ENCODE assay signal across 12 cellular contexts in genomic region chr9:99778308-99778707, GRCh38. TPM values are rescaled to one million over a fixed set of nuclear protein-coding genes. Genes with fewer than 3 reads are reported as not detected.
DNase-seq lines count a peak whose midpoint lies in the region; ATAC-seq and TF ChIP-seq lines count a peak whose summit lies in the region.
"Had no signal": no experiment of that assay in that cellular context is flagged by ENCODE, and none has a peak within 500 bp of the region (broad histone marks: within the 10 kb centered on the region; RNA-seq: fewer than 3 reads in every experiment).

No MANE protein-coding gene starts in this region.

- H3K36me3 ChIP-seq in adipocyte (ENCODE audit: control insufficient read depth, insufficient read depth, low read length, severe bottlenecking) (no peaks in the 10 kb centered on the region), mesenchymal stem cell (ENCODE audit: control insufficient read depth in 1 of 2, insufficient read depth in 2 of 2, low read depth in 1 of 2, low read length in 2 of 2) (no peaks in the 10 kb centered on the region), lower lobe of right lung (no peaks in the 10 kb centered on the region)
- no peaks in the 10 kb centered on the region for H3K36me3 ChIP-seq in naive thymus-derived CD4-positive, alpha-beta T cell (ENCODE audit: control insufficient read depth in 2 of 3, insufficient read depth in 3 of 3, low read length in 3 of 3)

- H3K4me1 Mint-ChIP-seq in HFFc6 (ENCODE audit: low read depth): peaks cover 14% of the 10 kb centered on the region
- H3K4me1 Mint-ChIP-seq in naive thymus-derived CD4-positive, alpha-beta T cell: no peaks in the 10 kb centered on the region

- 52% methylated on average over 2 of the region's 2 CpGs for WGBS in mesenchymal stem cell

- no peak overlapping the region for H2BK15ac ChIP-seq in mesenchymal stem cell (ENCODE audit: low read depth, poor library complexity, severe bottlenecking)

- no peak overlapping the region for H3K4me3 ChIP-seq in AG04450 (ENCODE audit: low read depth, low read length)
- no peak overlapping the region for H3K4me3 ChIP-seq in adipocyte (ENCODE audit: low read length)
- no peak overlapping the region for H3K4me3 ChIP-seq in mesenchymal stem cell (ENCODE audit: insufficient read depth in 1 of 2, low read depth in 1 of 2, low read length in 2 of 2)
- H3K4me3 ChIP-seq in lower lobe of right lung: no peak overlapping the region
- H3K4me3 ChIP-seq in naive thymus-derived CD4-positive, alpha-beta T cell (ENCODE audit: low read length): no peak overlapping the region

- no peak overlapping the region for H3K18ac ChIP-seq in mesenchymal stem cell (ENCODE audit: low read depth in 1 of 2, low read length in 2 of 2)

- H3K27ac Mint-ChIP-seq in HFFc6: no peak overlapping the region
- H3K27ac Mint-ChIP-seq in naive thymus-derived CD4-positive, alpha-beta T cell: no peak overlapping the region
- H3K27ac Mint-ChIP-seq: activated T-helper 1 cell treated with anti-CD3 and anti-CD28 coated beads, Interleukin-12 subunit alpha, Interleukin-12 subunit beta, Interleukin-2, Interleukin-4 antibody, amounts not matched to agents 30 ng/mL and 10 ng/mL and 1 ng/mL, durations not matched to agents 14 hours and 24 hours and 36 hours had no signal

- DNase-seq in AG04450 (ENCODE audit: low read depth, low spot score): peak; percentile 15
- DNase-seq in HFFc6: peak; percentile 76
- DNase-seq in adipocyte (ENCODE audit: low read depth): peak; percentile 68
- peak; percentile 34 for DNase-seq in mesenchymal stem cell
- DNase-seq in 8988T: no peak
- no peak for DNase-seq in lower lobe of right lung
- no peak for DNase-seq in naive thymus-derived CD4-positive, alpha-beta T cell
- DNase-seq: OCI-M1 had no signal

- H3K27me3 ChIP-seq in AG04450 (ENCODE audit: control insufficient read depth, insufficient read depth, low read length) (no peaks in the 10 kb centered on the region), adipocyte (replicated peaks; ENCODE audit: control insufficient read depth, insufficient read depth, low read length) (no peaks in the 10 kb centered on the region), mesenchymal stem cell (ENCODE audit: control insufficient read depth in 1 of 2, insufficient read depth in 1 of 2, low read length in 2 of 2) (no peaks in the 10 kb centered on the region), lower lobe of right lung (ENCODE audit: low read depth) (no peaks in the 10 kb centered on the region)
- H3K27me3 ChIP-seq in naive thymus-derived CD4-positive, alpha-beta T cell (ENCODE audit: control insufficient read depth in 2 of 2, insufficient read depth in 2 of 2, low read length in 2 of 2): no peaks in the 10 kb centered on the region

- H3K4ac ChIP-seq in mesenchymal stem cell (ENCODE audit: low read depth in 1 of 2, low read length in 2 of 2): no peak overlapping the region

- no peak overlapping the region for H2AFZ ChIP-seq in mesenchymal stem cell (ENCODE audit: low read depth, low read length)

- CTCF ChIA-PET in AG04450 (lab: Charles Lee): no interaction called here
- CTCF ChIA-PET in naive thymus-derived CD4-positive, alpha-beta T cell (lab: Charles Lee): no interaction called here

- ATAC-seq in HG03039 (IDR thresholded peaks at IDR 0.05; ENCODE audit: unreplicated experiment) (no peak), lower lobe of right lung (no peak)
- ATAC-seq in naive thymus-derived CD4-positive, alpha-beta T cell: no peak
- ATAC-seq: sciatic nerve had no signal

- no peak overlapping the region for H2BK5ac ChIP-seq in mesenchymal stem cell (ENCODE audit: low read depth, low read length, poor library complexity, severe bottlenecking)

- H3K27ac ChIP-seq in AG04450 (ENCODE audit: low read depth, low read length): no peak overlapping the region
- H3K27ac ChIP-seq in mesenchymal stem cell (ENCODE audit: low read length, poor library complexity, severe bottlenecking): no peak overlapping the region
- H3K27ac ChIP-seq in lower lobe of right lung: no peak overlapping the region
- no peak overlapping the region for H3K27ac ChIP-seq in naive thymus-derived CD4-positive, alpha-beta T cell (ENCODE audit: low read depth, low read length)

- H3K4me1 ChIP-seq in adipocyte (ENCODE audit: control insufficient read depth, insufficient read depth, low read length) (peaks cover 4% of the 10 kb centered on the region), mesenchymal stem cell (ENCODE audit: control insufficient read depth, insufficient read depth, low read depth, low read length) (no peaks in the 10 kb centered on the region), lower lobe of right lung (no peaks in the 10 kb centered on the region)
- no peaks in the 10 kb centered on the region for H3K4me1 ChIP-seq in naive thymus-derived CD4-positive, alpha-beta T cell (ENCODE audit: control insufficient read depth in 2 of 2, insufficient read depth in 2 of 2, low read length in 2 of 2)

- no peak overlapping the region for H3K23ac ChIP-seq in mesenchymal stem cell (ENCODE audit: low read length in 2 of 2)

- H2BK12ac ChIP-seq in mesenchymal stem cell (ENCODE audit: low read length in 2 of 2): no peak overlapping the region

- no peaks in the 10 kb centered on the region for H3K9me3 Mint-ChIP-seq in HFFc6
- peaks cover 0 to 7% (median 0%) of the 10 kb centered on the region in 11 donors for H3K9me3 Mint-ChIP-seq in naive thymus-derived CD4-positive, alpha-beta T cell

- no peaks in the 10 kb centered on the region for H3K9me3 ChIP-seq in AG04450 (ENCODE audit: control insufficient read depth, insufficient read depth, low read length)
- H3K9me3 ChIP-seq in adipocyte (ENCODE audit: control insufficient read depth, low read length): no peaks in the 10 kb centered on the region
- no peaks in the 10 kb centered on the region for H3K9me3 ChIP-seq in mesenchymal stem cell (ENCODE audit: control insufficient read depth, low read length)
- no peaks in the 10 kb centered on the region for H3K9me3 ChIP-seq in lower lobe of right lung
- no peaks in the 10 kb centered on the region for H3K9me3 ChIP-seq in naive thymus-derived CD4-positive, alpha-beta T cell (ENCODE audit: control insufficient read depth in 2 of 3, low read length in 3 of 3)

- no peak overlapping the region for H3K4me2 ChIP-seq in mesenchymal stem cell (ENCODE audit: low read length, poor library complexity, severe bottlenecking)

- peaks cover 7% of the 10 kb centered on the region for H3K27me3 Mint-ChIP-seq in HFFc6 (ENCODE audit: insufficient read depth)
- peaks cover 15 to 30% (median 27%) of the 10 kb centered on the region in 5 donors for H3K27me3 Mint-ChIP-seq in naive thymus-derived CD4-positive, alpha-beta T cell

- H3K36me3 Mint-ChIP-seq in HFFc6 (ENCODE audit: low read depth): no peaks in the 10 kb centered on the region
- H3K36me3 Mint-ChIP-seq in naive thymus-derived CD4-positive, alpha-beta T cell: no peaks in the 10 kb centered on the region

- H2BK120ac ChIP-seq in mesenchymal stem cell (ENCODE audit: low read depth, low read length): no peak overlapping the region

- no peak overlapping the region for H3K14ac ChIP-seq in mesenchymal stem cell (ENCODE audit: low read length in 2 of 2)

- no peaks in the 10 kb centered on the region for H3K79me1 ChIP-seq in mesenchymal stem cell (replicated peaks; ENCODE audit: low read length, poor library complexity, severe bottlenecking)

- H4K91ac ChIP-seq in mesenchymal stem cell (ENCODE audit: low read length): no peak overlapping the region

- TF ChIP-seq CTCF in AG04450 (IDR thresholded peaks at IDR 0.05; ENCODE audit: low read depth, low read length) (no peak), HFFc6 (IDR thresholded peaks at IDR 0.05) (no peak), lower lobe of right lung (IDR thresholded peaks at IDR 0.05) (no peak)

- H3K9ac ChIP-seq in adipocyte (ENCODE audit: low read length): no peak overlapping the region
- H3K9ac ChIP-seq in mesenchymal stem cell (ENCODE audit: low read length): peak overlapping the region; percentile 17

- H2AK5ac ChIP-seq in mesenchymal stem cell (ENCODE audit: low read length, severe bottlenecking): no peak overlapping the region

- H4K8ac ChIP-seq in mesenchymal stem cell (ENCODE audit: low read length): no peak overlapping the region

- intact Hi-C loops in lower lobe of right lung (cut with DNase I): no loop called here
- intact Hi-C loops in naive thymus-derived CD4-positive, alpha-beta T cell (cut with micrococcal nuclease): no loop called here

- H3K4me3 Mint-ChIP-seq in HFFc6: no peak overlapping the region
- H3K4me3 Mint-ChIP-seq in naive thymus-derived CD4-positive, alpha-beta T cell: no peak overlapping the region
- H3K4me3 Mint-ChIP-seq: activated T-helper 1 cell treated with anti-CD3 and anti-CD28 coated beads, Interleukin-12 subunit alpha, Interleukin-12 subunit beta, Interleukin-2, Interleukin-4 antibody, amounts not matched to agents 30 ng/mL and 10 ng/mL and 1 ng/mL, durations not matched to agents 14 hours and 24 hours and 36 hours had no signal

- POLR2A ChIA-PET in AG04450 (lab: Yijun Ruan, JAX): no interaction called here
- POLR2A ChIA-PET in naive thymus-derived CD4-positive, alpha-beta T cell (lab: Charles Lee): no interaction called here

RNA-seq across cellular contexts. Expression of gene NR4A3, which starts 43.4 kb away (rescaled TPM):
- polyA plus RNA-seq in AG04450 (2011; rRNA removed): 0.14 and 0.17 TPM in 2 replicates
- polyA minus RNA-seq in AG04450 (2011; rRNA and poly(A)+ RNA removed): 0.48 and 0.64 TPM in 2 replicates
- 1 to 10 TPM; 1.2 to 3.1 (median 2.4) TPM for total RNA-seq in HFFc6 (2021; fragmentation: NEBNext Ultra II Directional; extraction: Animal tissue kit (Norgen Biotek cat#: 25700))
- polyA plus RNA-seq in mesenchymal stem cell (2013, experiment 1 of 2): 0.32 TPM
- polyA plus RNA-seq in mesenchymal stem cell (2013, experiment 2 of 2): 0.33 TPM
- 1.7 TPM for total RNA-seq in lower lobe of right lung
- total RNA-seq in naive thymus-derived CD4-positive, alpha-beta T cell: 10 to 100 TPM in 2 of 5 experiments, 1 to 10 TPM in 1, under 1 TPM in 2; 0.08 to 20.2 (median 5.6) TPM
- polyA plus RNA-seq in naive thymus-derived CD4-positive, alpha-beta T cell: not detected
- total RNA-seq: G401 had no signal

Comparison
In these comparisons a context has a peak if more than half of its experiments do, and no peak if none do; other contexts are left out.
1. DNase-seq: peak in AG04450 (single experiment), HFFc6 (single experiment), adipocyte (single experiment) and mesenchymal stem cell (single experiment); none in 8988T (single experiment), lower lobe of right lung (single experiment) and naive thymus-derived CD4-positive, alpha-beta T cell (0 of 9).